ENCODE assay signal across 1 cellular context in the genomic region with DNA sequence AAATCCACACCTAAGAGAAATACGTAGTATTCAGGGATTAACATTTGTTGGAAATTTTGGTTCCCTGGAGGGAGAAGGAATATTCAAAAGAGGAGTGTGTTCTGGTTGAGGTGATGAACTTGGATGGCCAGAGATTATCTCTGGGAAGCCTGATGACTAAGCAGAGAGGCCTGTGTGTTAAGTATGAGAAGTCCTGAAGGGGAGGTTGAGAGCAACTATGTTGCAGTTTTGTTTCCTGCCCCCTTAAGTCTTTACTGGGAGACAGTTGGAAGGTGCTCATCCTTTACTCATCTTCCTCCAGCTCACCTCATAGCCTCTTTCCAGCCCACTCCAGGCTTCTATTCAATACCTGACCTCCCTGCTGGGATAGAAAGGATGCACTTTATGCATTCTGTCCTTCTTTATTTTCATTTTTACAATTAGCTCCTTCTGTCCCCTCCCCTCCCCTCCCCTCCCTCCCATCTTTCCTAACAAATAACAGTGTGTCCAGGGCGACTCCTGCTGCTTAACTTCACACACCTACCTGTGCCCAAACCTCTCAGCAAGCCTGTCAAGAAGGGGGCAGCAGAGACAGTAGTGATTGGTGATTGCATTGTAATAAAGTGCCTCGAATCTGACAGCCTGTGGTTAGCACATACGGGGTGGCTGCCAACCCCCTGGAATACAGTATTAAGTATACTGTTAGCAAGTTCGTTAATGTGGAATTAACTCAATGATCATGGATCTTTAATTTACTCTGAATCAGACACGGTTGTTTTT.
TF ChIP-seq lines count a peak whose summit lies in the region.

No MANE protein-coding gene starts in this region.

TF ChIP-seq in GM23338, 12 proteins besides CTCF, POLR2A, EP300 and RAD21 (continued from another document):
- TF ChIP-seq REST (IDR thresholded peaks at IDR 0.05; ENCODE audit: unreplicated experiment) (no peak), EZH2 (IDR thresholded peaks at IDR 0.05; ENCODE audit: low read depth, unreplicated experiment) (no peak)
